Comparison of ENCODE assay signal across 29 cellular contexts in the genomic region with DNA sequence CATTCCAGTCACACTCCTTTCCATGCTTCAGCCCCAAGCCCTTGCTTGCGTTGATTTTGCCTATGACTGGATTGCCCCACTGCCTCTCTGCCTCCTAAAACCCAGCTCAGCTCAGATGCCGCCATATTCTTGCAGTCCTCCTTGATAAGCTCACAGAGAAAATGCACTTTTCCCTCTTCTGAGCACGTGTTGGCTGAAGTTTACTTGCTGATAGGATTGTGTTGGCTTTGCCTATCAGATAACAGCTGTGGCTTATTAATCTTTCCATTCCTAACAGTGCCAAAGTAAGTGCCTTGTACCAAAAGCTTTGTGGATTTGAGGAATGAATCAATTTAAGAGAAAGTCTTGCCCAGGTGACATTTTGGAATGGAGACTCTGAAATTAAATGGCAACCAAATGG.
"Had no signal": no experiment of that assay in that cellular context is flagged by ENCODE, and none has a peak within 500 bp of the region (broad histone marks: within the 10 kb centered on the region; RNA-seq: fewer than 3 reads in every experiment).

No MANE protein-coding gene starts in this region.

- H3K27ac Mint-ChIP-seq: activated CD4-positive, alpha-beta memory T cell treated with anti-CD3 and anti-CD28 coated beads for 36 hours; activated CD4-positive, alpha-beta T cell treated with anti-CD3 and anti-CD28 coated beads for 36 hours; activated CD4-positive, alpha-beta T cell treated with anti-CD3 and anti-CD28 coated beads, Interleukin-2, amount 10 ng/mL, durations not matched to agents 24 days and 14 days; activated CD8-positive, alpha-beta memory T cell treated with anti-CD3 and anti-CD28 coated beads, Interleukin-2, amount 10 ng/mL, durations not matched to agents 7 days and 5 days; activated CD8-positive, alpha-beta T cell treated with anti-CD3 and anti-CD28 coated beads, Interleukin-2, amount 10 ng/mL, durations not matched to agents 7 days and 5 days; activated naive CD4-positive, alpha-beta T cell treated with anti-CD3 and anti-CD28 coated beads for 36 hours; activated naive CD4-positive, alpha-beta T cell treated with anti-CD3 and anti-CD28 coated beads, Interleukin-2, amount 50 U/mL, for 24 hours; activated naive CD8-positive, alpha-beta T cell treated with anti-CD3 and anti-CD28 coated beads for 36 hours; activated naive CD8-positive, alpha-beta T cell treated with anti-CD3 and anti-CD28 coated beads, Interleukin-2, amount 50 U/mL, for 24 hours; activated T-helper 1 cell treated with anti-CD3 and anti-CD28 coated beads, Interleukin-12 subunit alpha, Interleukin-12 subunit beta, Interleukin-2, Interleukin-4 antibody, amounts not matched to agents 30 ng/mL and 10 ng/mL and 1 ng/mL, durations not matched to agents 14 hours and 24 hours and 36 hours; activated T-helper 2 cell treated with anti-CD3 and anti-CD28 coated beads, Interferon-gamma antibody, Interleukin-2, Interleukin-4, amounts not matched to agents 10 μg/mL and 5 μg/mL and 100 μg/mL, durations not matched to agents 14 hours and 24 hours and 36 hours had no signal

- H3K9me3 Mint-ChIP-seq: activated CD4-positive, alpha-beta memory T cell treated with anti-CD3 and anti-CD28 coated beads for 36 hours; activated CD4-positive, alpha-beta T cell treated with anti-CD3 and anti-CD28 coated beads, Interleukin-2, amount 10 ng/mL, durations not matched to agents 24 days and 14 days; activated naive CD4-positive, alpha-beta T cell treated with anti-CD3 and anti-CD28 coated beads for 36 hours; activated naive CD4-positive, alpha-beta T cell treated with anti-CD3 and anti-CD28 coated beads, Interleukin-2, amount 50 U/mL, for 24 hours; activated naive CD8-positive, alpha-beta T cell treated with anti-CD3 and anti-CD28 coated beads for 36 hours; activated naive CD8-positive, alpha-beta T cell treated with anti-CD3 and anti-CD28 coated beads, Interleukin-2, amount 50 U/mL, for 24 hours; activated T-helper 1 cell treated with anti-CD3 and anti-CD28 coated beads, Interleukin-12 subunit alpha, Interleukin-12 subunit beta, Interleukin-2, Interleukin-4 antibody, amounts not matched to agents 30 ng/mL and 10 ng/mL and 1 ng/mL, durations not matched to agents 14 hours and 24 hours and 36 hours; activated T-helper 2 cell treated with anti-CD3 and anti-CD28 coated beads, Interferon-gamma antibody, Interleukin-2, Interleukin-4, amounts not matched to agents 10 μg/mL and 5 μg/mL and 100 μg/mL, durations not matched to agents 14 hours and 24 hours and 36 hours had no signal

- H3K4me1 Mint-ChIP-seq: activated CD4-positive, alpha-beta T cell treated with anti-CD3 and anti-CD28 coated beads for 36 hours; activated CD4-positive, alpha-beta T cell treated with anti-CD3 and anti-CD28 coated beads, Interleukin-2, amount 10 ng/mL, durations not matched to agents 24 days and 14 days; activated CD8-positive, alpha-beta memory T cell treated with anti-CD3 and anti-CD28 coated beads, Interleukin-2, amount 10 ng/mL, durations not matched to agents 7 days and 5 days; activated naive CD4-positive, alpha-beta T cell treated with anti-CD3 and anti-CD28 coated beads, Interleukin-2, amount 50 U/mL, for 24 hours; activated naive CD8-positive, alpha-beta T cell treated with anti-CD3 and anti-CD28 coated beads for 36 hours; activated naive CD8-positive, alpha-beta T cell treated with anti-CD3 and anti-CD28 coated beads, Interleukin-2, amount 50 U/mL, for 24 hours had no signal

- ATAC-seq: activated CD4-positive, alpha-beta T cell treated with anti-CD3 and anti-CD28 coated beads for 36 hours; activated CD8-positive, alpha-beta memory T cell treated with anti-CD3 and anti-CD28 coated beads, Interleukin-2, amount 10 ng/mL, durations not matched to agents 7 days and 5 days; activated CD8-positive, alpha-beta T cell treated with anti-CD3 and anti-CD28 coated beads, Interleukin-2, amount 10 ng/mL, durations not matched to agents 7 days and 5 days; activated naive CD8-positive, alpha-beta T cell treated with anti-CD3 and anti-CD28 coated beads, Interleukin-2, amount 50 U/mL, for 24 hours; body of pancreas; esophagus mucosa had no signal

- H3K36me3 ChIP-seq: adrenal gland, colonic mucosa had no signal

- H3K27me3 ChIP-seq: adrenal gland, body of pancreas, colonic mucosa had no signal

- H3K9me3 ChIP-seq: adrenal gland, body of pancreas, colonic mucosa had no signal

- H3K27ac ChIP-seq: adrenal gland, body of pancreas, colonic mucosa had no signal

- H3K4me1 ChIP-seq: adrenal gland, colonic mucosa had no signal

- H3K4me3 ChIP-seq: adrenal gland, body of pancreas, colonic mucosa had no signal

- DNase-seq: activated CD4-positive, alpha-beta memory T cell treated with anti-CD3 and anti-CD28 coated beads for 36 hours; activated CD4-positive, alpha-beta T cell treated with anti-CD3 and anti-CD28 coated beads for 36 hours; activated CD4-positive, alpha-beta T cell treated with anti-CD3 and anti-CD28 coated beads, Interleukin-2, amount 10 ng/mL, durations not matched to agents 24 days and 14 days; activated CD4-positive, CD25-positive, alpha-beta regulatory T cell; activated CD4-positive, CD25-positive, alpha-beta regulatory T cell treated with anti-CD3 and anti-CD28 coated beads, Interleukin-2, amount 50 U/mL, for 72 hours; activated CD8-positive, alpha-beta memory T cell treated with anti-CD3 and anti-CD28 coated beads, Interleukin-2, amount 10 ng/mL, durations not matched to agents 7 days and 5 days; activated CD8-positive, alpha-beta memory T cell treated with anti-CD3 and anti-CD28 coated beads, Interleukin-2, amount 50 U/mL, for 4 hours; activated CD8-positive, alpha-beta T cell treated with anti-CD3 and anti-CD28 coated beads, Interleukin-2, amount 10 ng/mL, durations not matched to agents 7 days and 5 days; activated effector memory CD4-positive, alpha-beta T cell treated with anti-CD3 and anti-CD28 coated beads, Interleukin-2, amount 50 U/mL, for 16 hours; activated naive CD4-positive, alpha-beta T cell treated with anti-CD3 and anti-CD28 coated beads for 36 hours; activated naive CD8-positive, alpha-beta T cell treated with anti-CD3 and anti-CD28 coated beads for 36 hours; activated naive CD8-positive, alpha-beta T cell treated with anti-CD3 and anti-CD28 coated beads, Interleukin-2, amount 50 U/mL, for 24 hours; activated T-cell treated with anti-CD3 and anti-CD28 coated beads, Interleukin-2, amount 50 U/mL, for 1 hour; activated T-cell treated with anti-CD3 and anti-CD28 coated beads, Interleukin-2, amount 50 U/mL, for 48 hours; adrenal gland; amygdala; aorta; body of pancreas; caudate nucleus; cerebellar nuclear complex; colonic mucosa; effector CD8-positive, alpha-beta T cell; foreskin fibroblast; head of caudate nucleus; T-helper 2 cell had no signal

- H3K4me3 Mint-ChIP-seq: activated CD4-positive, alpha-beta memory T cell treated with anti-CD3 and anti-CD28 coated beads for 36 hours; activated CD4-positive, alpha-beta T cell treated with anti-CD3 and anti-CD28 coated beads for 36 hours; activated CD4-positive, alpha-beta T cell treated with anti-CD3 and anti-CD28 coated beads, Interleukin-2, amount 10 ng/mL, durations not matched to agents 24 days and 14 days; activated CD8-positive, alpha-beta memory T cell treated with anti-CD3 and anti-CD28 coated beads, Interleukin-2, amount 10 ng/mL, durations not matched to agents 7 days and 5 days; activated CD8-positive, alpha-beta T cell treated with anti-CD3 and anti-CD28 coated beads, Interleukin-2, amount 10 ng/mL, durations not matched to agents 7 days and 5 days; activated naive CD4-positive, alpha-beta T cell treated with anti-CD3 and anti-CD28 coated beads for 36 hours; activated naive CD4-positive, alpha-beta T cell treated with anti-CD3 and anti-CD28 coated beads, Interleukin-2, amount 50 U/mL, for 24 hours; activated naive CD8-positive, alpha-beta T cell treated with anti-CD3 and anti-CD28 coated beads for 36 hours; activated naive CD8-positive, alpha-beta T cell treated with anti-CD3 and anti-CD28 coated beads, Interleukin-2, amount 50 U/mL, for 24 hours; activated T-helper 1 cell treated with anti-CD3 and anti-CD28 coated beads, Interleukin-12 subunit alpha, Interleukin-12 subunit beta, Interleukin-2, Interleukin-4 antibody, amounts not matched to agents 30 ng/mL and 10 ng/mL and 1 ng/mL, durations not matched to agents 14 hours and 24 hours and 36 hours had no signal

- H3K27me3 Mint-ChIP-seq: activated CD4-positive, alpha-beta T cell treated with anti-CD3 and anti-CD28 coated beads, Interleukin-2, amount 10 ng/mL, durations not matched to agents 24 days and 14 days; activated naive CD4-positive, alpha-beta T cell treated with anti-CD3 and anti-CD28 coated beads, Interleukin-2, amount 50 U/mL, for 24 hours; activated naive CD8-positive, alpha-beta T cell treated with anti-CD3 and anti-CD28 coated beads for 36 hours; activated naive CD8-positive, alpha-beta T cell treated with anti-CD3 and anti-CD28 coated beads, Interleukin-2, amount 50 U/mL, for 24 hours had no signal

- H3K36me3 Mint-ChIP-seq: activated CD4-positive, alpha-beta memory T cell treated with anti-CD3 and anti-CD28 coated beads for 36 hours; activated CD8-positive, alpha-beta memory T cell treated with anti-CD3 and anti-CD28 coated beads, Interleukin-2, amount 10 ng/mL, durations not matched to agents 7 days and 5 days; activated naive CD4-positive, alpha-beta T cell treated with anti-CD3 and anti-CD28 coated beads, Interleukin-2, amount 50 U/mL, for 24 hours; activated naive CD8-positive, alpha-beta T cell treated with anti-CD3 and anti-CD28 coated beads for 36 hours had no signal
